Comparison of ENCODE assay signal across 12 cellular contexts in the genomic region with DNA sequence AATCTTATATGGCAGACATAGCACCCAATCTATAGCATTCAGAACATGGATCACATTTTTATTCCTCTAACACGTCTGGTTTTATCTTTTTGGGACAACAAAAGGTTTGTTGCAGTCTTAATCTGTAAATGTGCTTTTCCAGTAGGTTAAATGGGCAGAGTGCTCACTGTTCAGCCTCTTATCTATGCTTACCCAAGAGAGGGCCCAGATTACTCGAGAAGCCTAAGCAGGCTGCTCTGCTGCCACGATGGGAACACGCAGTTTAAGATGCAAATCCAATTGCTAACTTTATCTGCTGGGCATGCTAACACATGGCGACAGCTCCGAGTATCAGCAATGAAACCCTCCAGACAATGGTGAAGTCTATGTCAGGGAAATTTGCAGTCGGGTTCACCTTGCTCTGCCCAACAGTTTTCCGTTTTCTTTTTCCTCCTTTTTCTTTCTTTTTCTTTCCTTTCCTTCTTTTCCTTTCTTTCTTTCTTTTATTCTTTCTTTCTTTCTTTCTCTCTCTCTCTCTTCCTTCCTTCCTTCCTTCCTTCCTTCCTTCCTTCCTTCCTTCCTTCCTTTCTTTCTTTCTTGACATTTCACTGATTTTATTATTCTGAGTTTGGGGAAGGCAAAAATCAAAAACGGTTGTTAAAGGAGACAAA.
"Had no signal": no experiment of that assay in that cellular context is flagged by ENCODE, and none has a peak within 500 bp of the region (broad histone marks: within the 10 kb centered on the region; RNA-seq: fewer than 3 reads in every experiment).

No MANE protein-coding gene starts in this region.

- H3K79me2 ChIP-seq: parathyroid adenoma had no signal

- H2AFZ ChIP-seq: parathyroid adenoma had no signal

- ATAC-seq: activated CD4-positive, alpha-beta T cell treated with anti-CD3 and anti-CD28 coated beads for 36 hours; activated T-cell treated with anti-CD3 and anti-CD28 coated beads, Interleukin-2, amount 50 U/mL, for 72 hours had no signal

- H3K4me1 ChIP-seq: colonic mucosa, heart right ventricle, parathyroid adenoma, tibial artery, uterus had no signal

- H3K27me3 ChIP-seq: colonic mucosa, heart right ventricle, tibial artery, uterus had no signal

- DNase-seq: activated CD4-positive, alpha-beta memory T cell treated with anti-CD3 and anti-CD28 coated beads, Interleukin-2, amount 10 ng/mL, durations not matched to agents 7 days and 5 days; activated CD4-positive, alpha-beta T cell treated with anti-CD3 and anti-CD28 coated beads for 36 hours; activated naive CD4-positive, alpha-beta T cell; activated T-cell treated with anti-CD3 and anti-CD28 coated beads, Interleukin-2, amount 50 U/mL, for 72 hours; colonic mucosa; effector CD4-positive, alpha-beta T cell; heart right ventricle; T-helper 9 cell; tibial artery; uterus had no signal

- H3K27ac ChIP-seq: colonic mucosa, heart right ventricle, parathyroid adenoma, skin epidermis, tibial artery, uterus had no signal

- H3K36me3 ChIP-seq: colonic mucosa, heart right ventricle, tibial artery, uterus had no signal

- H3K9me3 ChIP-seq: colonic mucosa, heart right ventricle, tibial artery, uterus had no signal

- H3K4me3 ChIP-seq: colonic mucosa, heart right ventricle, skin epidermis, tibial artery, uterus had no signal
